Comparison of ENCODE assay signal across 1 cellular context in genomic region chr3:27200721-27201434, GRCh38.
TF ChIP-seq lines count a peak whose summit lies in the region.

No MANE protein-coding gene starts in this region.

TF ChIP-seq in A549, 52 proteins besides CTCF, POLR2A, EP300 and RAD21:
- no peak for TF ChIP-seq ZFP36 (IDR thresholded peaks at IDR 0.05; ENCODE audit: borderline replicate concordance, partially characterized antibody)
- no peak for TF ChIP-seq CBX8 (IDR thresholded peaks at IDR 0.05)
- no peak for TF ChIP-seq MAFK (IDR thresholded peaks at IDR 0.05; ENCODE audit: partially characterized antibody)
- TF ChIP-seq HOXB13 (CRISPR knock-in tag; IDR thresholded peaks at IDR 0.05; ENCODE audit: low read depth) = no peak
- no peak for TF ChIP-seq SREBF2 (IDR thresholded peaks at IDR 0.05)
- 0 out of 4 replicates have a peak, but pooled peaks of 1 of the 2 experiments have one; percentile 15 for TF ChIP-seq CEBPB (IDR thresholded peaks at IDR 0.05)
- TF ChIP-seq PHF8 (IDR thresholded peaks at IDR 0.05; ENCODE audit: borderline replicate concordance, low read depth) = no peak
- no peak for TF ChIP-seq REST (IDR thresholded peaks at IDR 0.05)
